Comparison of ENCODE assay signal across 18 cellular contexts in the genomic region with DNA sequence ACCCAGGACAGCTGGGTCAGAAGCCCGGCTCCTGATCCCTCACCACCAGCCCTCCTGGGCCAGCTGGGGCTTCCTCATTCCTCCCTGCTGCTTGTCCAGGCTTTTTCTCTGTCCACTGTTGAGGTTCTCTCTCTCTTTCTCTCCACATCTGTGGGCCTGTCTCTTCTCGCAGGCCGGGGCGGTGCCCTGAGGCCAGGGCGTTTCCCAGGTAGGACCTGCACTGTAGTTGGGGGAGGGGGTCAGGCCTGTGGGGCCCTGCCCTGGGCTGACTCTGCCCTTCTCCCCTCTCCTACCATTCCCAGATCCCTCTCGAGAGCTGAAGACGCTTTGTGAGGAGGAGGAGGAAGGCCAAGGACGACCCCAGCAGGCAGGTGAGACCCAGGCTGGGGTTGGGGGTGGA. TPM values are rescaled to one million over a fixed set of nuclear protein-coding genes. Genes with fewer than 3 reads are reported as not detected.
DNase-seq lines count a peak whose midpoint lies in the region; ATAC-seq and TF ChIP-seq lines count a peak whose summit lies in the region.
"Had no signal": no experiment of that assay in that cellular context is flagged by ENCODE, and none has a peak within 500 bp of the region (broad histone marks: within the 10 kb centered on the region; RNA-seq: fewer than 3 reads in every experiment).

No MANE protein-coding gene starts in this region.

- peaks cover 27% of the 10 kb centered on the region for H3K79me2 ChIP-seq in PC-9 (ENCODE audit: low read depth)
- no peaks in the 10 kb centered on the region for H3K79me2 ChIP-seq in neural progenitor cell (ENCODE audit: low read depth)

- no peak for ATAC-seq in activated naive CD8-positive, alpha-beta T cell treated with anti-CD3 and anti-CD28 coated beads, Interleukin-2, amount 50 U/mL, for 24 hours
- ATAC-seq in psoas muscle (no peak), thoracic aorta (ENCODE audit: insufficient number of reproducible peaks, low FRiP score, low read depth) (no peak), left lobe of liver (no peak)
- ATAC-seq: A549 had no signal

- no peaks in the 10 kb centered on the region for H3K9me3 ChIP-seq in ascending aorta
- H3K9me3 ChIP-seq in psoas muscle = no peaks in the 10 kb centered on the region
- no peaks in the 10 kb centered on the region for H3K9me3 ChIP-seq in thoracic aorta
- H3K9me3 ChIP-seq in PC-9 (ENCODE audit: insufficient read depth, low read depth) = no peaks in the 10 kb centered on the region
- no peaks in the 10 kb centered on the region for H3K9me3 ChIP-seq in neural progenitor cell (ENCODE audit: low read depth)
- H3K9me3 ChIP-seq: A549, SJCRH30 had no signal

- H3K36me3 Mint-ChIP-seq in activated naive CD8-positive, alpha-beta T cell treated with anti-CD3 and anti-CD28 coated beads for 36 hours = peaks cover 13% of the 10 kb centered on the region
- H3K36me3 Mint-ChIP-seq in activated naive CD8-positive, alpha-beta T cell treated with anti-CD3 and anti-CD28 coated beads, Interleukin-2, amount 50 U/mL, for 24 hours (ENCODE audit: low read depth) = peaks cover 23% of the 10 kb centered on the region
- no peaks in the 10 kb centered on the region for H3K36me3 Mint-ChIP-seq in neural progenitor cell

- H4K20me1 ChIP-seq in PC-9 (ENCODE audit: insufficient read depth) = peaks cover 7% of the 10 kb centered on the region; the same call in 1 of the 2 replicates
- H4K20me1 ChIP-seq in neural progenitor cell (ENCODE audit: low read depth) = peaks cover 11% of the 10 kb centered on the region

- WGBS in psoas muscle, 3 donors = 92 to 100% (median 94%) methylated on average over 6 to 8 of the region's 8 CpGs

- H3F3A ChIP-seq in PC-9 (ENCODE audit: insufficient read depth, low read depth) (peaks cover 27% of the 10 kb centered on the region), neural progenitor cell (ENCODE audit: low read depth) (peaks cover 10% of the 10 kb centered on the region)

- no peak for TF ChIP-seq CTCF in ascending aorta (IDR thresholded peaks at IDR 0.05)
- no peak for TF ChIP-seq CTCF in psoas muscle (IDR thresholded peaks at IDR 0.05)
- no peak for TF ChIP-seq CTCF in thoracic aorta (IDR thresholded peaks at IDR 0.05)
- TF ChIP-seq CTCF in PC-9 (conservative IDR thresholded peaks at IDR 0.05) = no peak
- no peak for TF ChIP-seq CTCF in neural progenitor cell (IDR thresholded peaks at IDR 0.05)

- H3K27me3 ChIP-seq in ascending aorta = no peaks in the 10 kb centered on the region
- no peaks in the 10 kb centered on the region for H3K27me3 ChIP-seq in psoas muscle (ENCODE audit: insufficient read depth in 3 of 3, low read length in 2 of 3)
- H3K27me3 ChIP-seq in thoracic aorta (replicated peaks; ENCODE audit: insufficient read depth) = no peaks in the 10 kb centered on the region
- H3K27me3 ChIP-seq in PC-9 (ENCODE audit: insufficient read depth, low read depth) = no peaks in the 10 kb centered on the region
- H3K27me3 ChIP-seq in neural progenitor cell = peaks cover 73% of the 10 kb centered on the region
- H3K27me3 ChIP-seq: SJCRH30 had no signal

- H3K4me1 Mint-ChIP-seq in activated naive CD8-positive, alpha-beta T cell treated with anti-CD3 and anti-CD28 coated beads for 36 hours = peaks cover 22% of the 10 kb centered on the region
- H3K4me1 Mint-ChIP-seq in activated naive CD8-positive, alpha-beta T cell treated with anti-CD3 and anti-CD28 coated beads, Interleukin-2, amount 50 U/mL, for 24 hours = peaks cover 19% of the 10 kb centered on the region
- H3K4me1 Mint-ChIP-seq in neural progenitor cell = peaks cover 24% of the 10 kb centered on the region

- no peak overlapping the region for H3K4me3 Mint-ChIP-seq in activated naive CD8-positive, alpha-beta T cell treated with anti-CD3 and anti-CD28 coated beads for 36 hours
- no peak overlapping the region for H3K4me3 Mint-ChIP-seq in activated naive CD8-positive, alpha-beta T cell treated with anti-CD3 and anti-CD28 coated beads, Interleukin-2, amount 50 U/mL, for 24 hours
- H3K4me3 Mint-ChIP-seq in neural progenitor cell = no peak overlapping the region

- no peaks in the 10 kb centered on the region for H3K9me2 ChIP-seq in PC-9 (ENCODE audit: insufficient read depth)

- no peak overlapping the region for H2AFZ ChIP-seq in PC-9
- no peak overlapping the region for H2AFZ ChIP-seq in neural progenitor cell (replicated peaks)

- H3K4me3 ChIP-seq in ascending aorta (no peak overlapping the region), psoas muscle (no peak overlapping the region), thoracic aorta (no peak overlapping the region), PC-9 (no peak overlapping the region), neural progenitor cell (no peak overlapping the region)
- H3K4me3 ChIP-seq: A549, SJCRH30 had no signal

- H3K4me2 ChIP-seq in PC-9 (no peak overlapping the region), neural progenitor cell (no peak overlapping the region)
- H3K4me2 ChIP-seq: A549 had no signal

- no peaks in the 10 kb centered on the region for H3K27me3 Mint-ChIP-seq in activated naive CD8-positive, alpha-beta T cell treated with anti-CD3 and anti-CD28 coated beads for 36 hours
- no peaks in the 10 kb centered on the region for H3K27me3 Mint-ChIP-seq in activated naive CD8-positive, alpha-beta T cell treated with anti-CD3 and anti-CD28 coated beads, Interleukin-2, amount 50 U/mL, for 24 hours
- peaks cover 24% of the 10 kb centered on the region for H3K27me3 Mint-ChIP-seq in neural progenitor cell (ENCODE audit: insufficient read depth, low read depth)

- BruUV-seq in PC-9 (replicated peaks; lab: Mats Ljungman, UMichigan) = no TSS peak

- H3K27ac Mint-ChIP-seq in activated naive CD8-positive, alpha-beta T cell treated with anti-CD3 and anti-CD28 coated beads for 36 hours = peak overlapping the region; percentile 54
- H3K27ac Mint-ChIP-seq in activated naive CD8-positive, alpha-beta T cell treated with anti-CD3 and anti-CD28 coated beads, Interleukin-2, amount 50 U/mL, for 24 hours = no peak overlapping the region
- no peak overlapping the region for H3K27ac Mint-ChIP-seq in neural progenitor cell

- peaks cover 7 to 15% of the 10 kb centered on the region in 2 donors for H3K4me1 ChIP-seq in ascending aorta
- H3K4me1 ChIP-seq in psoas muscle = peaks cover 54% of the 10 kb centered on the region
- peaks cover 15 to 31% of the 10 kb centered on the region in 2 donors for H3K4me1 ChIP-seq in thoracic aorta (ENCODE audit: control insufficient read depth in 1 of 2, low read depth in 2 of 2)
- peaks cover 19% of the 10 kb centered on the region for H3K4me1 ChIP-seq in PC-9 (replicated peaks; ENCODE audit: insufficient read depth)
- peaks cover 4% of the 10 kb centered on the region for H3K4me1 ChIP-seq in neural progenitor cell

- POLR2A ChIA-PET in PC-9 (lab: Charles Lee; ENCODE audit: unreplicated experiment) = no interaction called here

- peak overlapping the region; percentile 38 to 69 for H3K27ac ChIP-seq in ascending aorta
- peak overlapping the region; percentile 76 for H3K27ac ChIP-seq in psoas muscle
- peak overlapping the region; percentile 35 to 67 for H3K27ac ChIP-seq in thoracic aorta
- H3K27ac ChIP-seq in PC-9 = no peak overlapping the region
- no peak overlapping the region for H3K27ac ChIP-seq in neural progenitor cell
- H3K27ac ChIP-seq: A549, C4-2B, SJCRH30 had no signal

- DNase-seq in activated naive CD8-positive, alpha-beta T cell treated with anti-CD3 and anti-CD28 coated beads for 36 hours = no peak
- DNase-seq in activated naive CD8-positive, alpha-beta T cell treated with anti-CD3 and anti-CD28 coated beads, Interleukin-2, amount 50 U/mL, for 24 hours = no peak
- DNase-seq in ascending aorta (ENCODE audit: low spot score in 2 of 2) = no peak
- no peak for DNase-seq in psoas muscle
- no peak for DNase-seq in thoracic aorta (ENCODE audit: low spot score)
- DNase-seq in PC-9 = no peak
- DNase-seq in left lobe of liver (ENCODE audit: low spot score) = no peak
- no peak for DNase-seq in neural progenitor cell (ENCODE audit: low spot score)
- DNase-seq: DMS 273 treated with DMSO at 0.1 percent for 48 hours, GDM1, MM.1S, NCI-H1092, NCI-H510A treated with DMSO at 0.1 percent for 48 hours, NCI-H774, SJCRH30 had no signal

- H3K9me3 Mint-ChIP-seq in activated naive CD8-positive, alpha-beta T cell treated with anti-CD3 and anti-CD28 coated beads for 36 hours = no peaks in the 10 kb centered on the region
- no peaks in the 10 kb centered on the region for H3K9me3 Mint-ChIP-seq in activated naive CD8-positive, alpha-beta T cell treated with anti-CD3 and anti-CD28 coated beads, Interleukin-2, amount 50 U/mL, for 24 hours
- H3K9me3 Mint-ChIP-seq in neural progenitor cell = no peaks in the 10 kb centered on the region

- H3K9ac ChIP-seq in neural progenitor cell = no peak overlapping the region

- intact Hi-C loops in ascending aorta (cut with DNase I) = no loop called here
- intact Hi-C loops in psoas muscle (cut with DNase I) = no loop called here
- intact Hi-C loops in PC-9 (cut with micrococcal nuclease; ENCODE audit: unreplicated experiment) = no loop called here

- CTCF ChIA-PET in PC-9 (lab: Charles Lee) = no interaction called here

- H3K36me3 ChIP-seq in ascending aorta (peaks cover 68 to 69% of the 10 kb centered on the region in 2 donors), psoas muscle (ENCODE audit: insufficient read depth in 1 of 2, low read depth in 1 of 2) (peaks cover 6 to 73% of the 10 kb centered on the region in 2 donors), thoracic aorta (peaks cover 49% of the 10 kb centered on the region), PC-9 (ENCODE audit: low read depth) (no peaks in the 10 kb centered on the region; the same call in 1 of the 2 replicates), neural progenitor cell (no peaks in the 10 kb centered on the region)
- H3K36me3 ChIP-seq: SJCRH30 had no signal

RNA-seq across cellular contexts. Expression of a gene that starts 4.9 kb away (rescaled TPM):
- 10 to 100 TPM; 55.7 to 60.0 TPM for total RNA-seq in activated naive CD8-positive, alpha-beta T cell treated with anti-CD3 and anti-CD28 coated beads for 36 hours
- total RNA-seq in ascending aorta = 418 TPM
- 100 to 1,000 TPM; 208 to 345 (median 282) TPM for total RNA-seq in psoas muscle
- polyA plus RNA-seq in psoas muscle = 100 to 1,000 TPM; 114 to 177 (median 170) TPM
- total RNA-seq in thoracic aorta = 100 to 1,000 TPM; 286 to 395 TPM
- total RNA-seq in PC-9 (2021) = 123 and 170 TPM in 2 replicates
- 13.5 TPM for total RNA-seq in left lobe of liver
- total RNA-seq in neural progenitor cell (ENCODE audit: low replicate concordance) = 4.7 and 5.1 TPM in 2 replicates

RNA-seq across cellular contexts. Expression of a gene that starts 8.4 kb away (rescaled TPM):
- 10 to 100 TPM; 13.6 to 15.0 TPM for total RNA-seq in activated naive CD8-positive, alpha-beta T cell treated with anti-CD3 and anti-CD28 coated beads for 36 hours
- 104 TPM for total RNA-seq in ascending aorta
- 100 to 1,000 TPM in 1 of 4 donors, 10 to 100 TPM in 3; 59.0 to 110 (median 66.9) TPM for total RNA-seq in psoas muscle
- 100 to 1,000 TPM in 1 of 3 donors, 10 to 100 TPM in 2; 66.9 to 112 (median 67.4) TPM for polyA plus RNA-seq in psoas muscle
- 100 to 1,000 TPM in 1 of 2 donors, 10 to 100 TPM in 1; 53.3 to 127 TPM for total RNA-seq in thoracic aorta
- 51.7 and 53.3 TPM in 2 replicates for total RNA-seq in PC-9 (2021)
- 19.0 TPM for total RNA-seq in left lobe of liver
- 11.7 and 27.8 TPM in 2 replicates for total RNA-seq in neural progenitor cell (ENCODE audit: low replicate concordance)

RNA-seq across cellular contexts. Expression of a gene that starts 10.5 kb away (rescaled TPM):
- total RNA-seq in activated naive CD8-positive, alpha-beta T cell treated with anti-CD3 and anti-CD28 coated beads for 36 hours = 10 to 100 TPM; 59.1 to 63.3 TPM
- total RNA-seq in ascending aorta (157 TPM), psoas muscle (10 to 100 TPM; 31.6 to 43.5 (median 38.0) TPM), thoracic aorta (10 to 100 TPM; 38.4 to 51.7 TPM), PC-9 (2021) (51.4 and 53.5 TPM in 2 replicates), left lobe of liver (17.0 TPM), neural progenitor cell (ENCODE audit: low replicate concordance) (15.5 and 34.0 TPM in 2 replicates)
- polyA plus RNA-seq in psoas muscle = 100 to 1,000 TPM in 1 of 3 donors, 10 to 100 TPM in 2; 58.8 to 118 (median 94.2) TPM

RNA-seq across cellular contexts. Expression of a gene that starts 14.8 kb away (rescaled TPM):
- total RNA-seq in activated naive CD8-positive, alpha-beta T cell treated with anti-CD3 and anti-CD28 coated beads for 36 hours = under 1 TPM; 0.37 to 0.62 TPM
- total RNA-seq in ascending aorta (not detected), psoas muscle (under 1 TPM in 3 of 4 donors, not detected in 1; 0.19 to 0.56 (median 0.27) TPM), thoracic aorta (under 1 TPM in 1 of 2 donors, not detected in 1; 0.95 TPM), PC-9 (2021) (2.1 TPM in 1 of 2 replicates, not detected in the other), left lobe of liver (not detected), neural progenitor cell (ENCODE audit: low replicate concordance) (0.34 TPM in 1 of 2 replicates, not detected in the other)
- polyA plus RNA-seq in psoas muscle = 1 to 10 TPM in 1 of 3 donors, under 1 TPM in 2; 0.22 to 1.4 (median 0.99) TPM
- total RNA-seq: H4 had no signal

RNA-seq across cellular contexts. Expression of a gene that starts 22.6 kb away (rescaled TPM):
- 10 to 100 TPM; 35.5 to 36.0 TPM for total RNA-seq in activated naive CD8-positive, alpha-beta T cell treated with anti-CD3 and anti-CD28 coated beads for 36 hours
- total RNA-seq in ascending aorta (702 TPM), psoas muscle (10 to 100 TPM; 27.9 to 82.3 (median 51.4) TPM), thoracic aorta (100 to 1,000 TPM; 492 to 512 TPM), PC-9 (2021) (455 and 553 TPM in 2 replicates), left lobe of liver (42.3 TPM), neural progenitor cell (ENCODE audit: low replicate concordance) (1.2 and 6.1 TPM in 2 replicates)
- polyA plus RNA-seq in psoas muscle = 10 to 100 TPM; 12.7 to 19.2 (median 17.2) TPM

Comparison
In these comparisons a context has a peak if more than half of its experiments do, and no peak if none do; other contexts are left out.
1. H3K27ac ChIP-seq: peak in ascending aorta (2 of 2), psoas muscle (single experiment) and thoracic aorta (2 of 2); none in PC-9 (single experiment) and neural progenitor cell (single experiment).